In genomic region chr20:5890773-5891441, GRCh38 we compare ENCODE assay signal across 15 cellular contexts. TPM values are rescaled to one million over a fixed set of nuclear protein-coding genes. Genes with fewer than 3 reads are reported as not detected.
DNase-seq lines count a peak whose midpoint lies in the region; ATAC-seq and TF ChIP-seq lines count a peak whose summit lies in the region.
"Had no signal": no experiment of that assay in that cellular context is flagged by ENCODE, and none has a peak within 500 bp of the region (broad histone marks: within the 10 kb centered on the region; RNA-seq: fewer than 3 reads in every experiment).

No MANE protein-coding gene starts in this region.

- no peak overlapping the region for H3K4me3 Mint-ChIP-seq in activated T-cell treated with anti-CD3 and anti-CD28 coated beads, Interleukin-2, amount 50 U/mL, for 24 hours
- H3K4me3 Mint-ChIP-seq in T-helper 17 cell (no peak overlapping the region), glutamatergic neuron (ENCODE audit: unreplicated experiment) (no peak overlapping the region)
- H3K4me3 Mint-ChIP-seq: CD8-positive, alpha-beta memory T cell had no signal

- H3K9me3 Mint-ChIP-seq in activated T-cell treated with anti-CD3 and anti-CD28 coated beads, Interleukin-2, amount 50 U/mL, for 24 hours, result no peaks in the 10 kb centered on the region
- no peaks in the 10 kb centered on the region for H3K9me3 Mint-ChIP-seq in glutamatergic neuron (ENCODE audit: unreplicated experiment)
- H3K9me3 Mint-ChIP-seq: CD8-positive, alpha-beta memory T cell had no signal

- H3K27me3 Mint-ChIP-seq in activated T-cell treated with anti-CD3 and anti-CD28 coated beads, Interleukin-2, amount 50 U/mL, for 24 hours, result peaks cover 16% of the 10 kb centered on the region
- no peaks in the 10 kb centered on the region for H3K27me3 Mint-ChIP-seq in T-helper 17 cell
- H3K27me3 Mint-ChIP-seq in glutamatergic neuron (ENCODE audit: unreplicated experiment), result no peaks in the 10 kb centered on the region

- H3K4me3 ChIP-seq in parathyroid adenoma (ENCODE audit: low read depth, low read length), result no peak overlapping the region
- H3K4me3 ChIP-seq: K562 had no signal

- H3K9me3 ChIP-seq in parathyroid adenoma (ENCODE audit: control insufficient read depth, low read length) (no peaks in the 10 kb centered on the region), T-helper 17 cell (ENCODE audit: control insufficient read depth, low read length, poor library complexity, severe bottlenecking) (no peaks in the 10 kb centered on the region)

- peak; percentile 38 for DNase-seq in M059J (ENCODE audit: low read depth)
- peak; percentile 24 for DNase-seq in SK-MEL-5 (ENCODE audit: low read depth, low spot score)
- DNase-seq in activated T-cell treated with anti-CD3 and anti-CD28 coated beads, Interleukin-2, amount 50 U/mL, for 24 hours, result no peak
- no peak for DNase-seq in T-helper 17 cell
- no peak for DNase-seq in glutamatergic neuron
- DNase-seq: CD8-positive, alpha-beta memory T cell; DMS 273 treated with DMSO at 0.1 percent for 48 hours; H7; NCI-H1092; NCI-H2107; NCI-H526; SHP77 had no signal

- H3K36me3 ChIP-seq in parathyroid adenoma (ENCODE audit: control insufficient read depth, insufficient read depth, low read length), result no peaks in the 10 kb centered on the region

- H2AFZ ChIP-seq in parathyroid adenoma, result peak overlapping the region; percentile 72

- peaks cover 6% of the 10 kb centered on the region for H3K4me1 ChIP-seq in parathyroid adenoma

- in situ Hi-C loops in SK-MEL-5 (cut with HindIII; ENCODE audit: low pct_unique_long_range_greater_than_20kb, low sequenced_read_pairs), result no loop called here

- TF ChIP-seq CTCF in 22Rv1 (IDR thresholded peaks at IDR 0.05) (no peak), parathyroid adenoma (IDR thresholded peaks at IDR 0.05) (no peak), glutamatergic neuron (IDR thresholded peaks at IDR 0.05; ENCODE audit: partially characterized antibody, unreplicated experiment) (no peak)

- ATAC-seq in T-helper 17 cell, result no peak
- ATAC-seq: K562 had no signal

- H3K4me2 ChIP-seq in parathyroid adenoma (ENCODE audit: low read length), result no peak overlapping the region

- peak overlapping the region; percentile 41 for H3K27ac ChIP-seq in 22Rv1
- H3K27ac ChIP-seq in parathyroid adenoma, result peak overlapping the region; percentile 39

- no peak overlapping the region for H3K27ac Mint-ChIP-seq in activated T-cell treated with anti-CD3 and anti-CD28 coated beads, Interleukin-2, amount 50 U/mL, for 24 hours
- H3K27ac Mint-ChIP-seq in T-helper 17 cell (no peak overlapping the region), glutamatergic neuron (ENCODE audit: unreplicated experiment) (no peak overlapping the region)
- H3K27ac Mint-ChIP-seq: CD8-positive, alpha-beta memory T cell had no signal

- H3K4me1 Mint-ChIP-seq in activated T-cell treated with anti-CD3 and anti-CD28 coated beads, Interleukin-2, amount 50 U/mL, for 24 hours (ENCODE audit: low read depth), result no peaks in the 10 kb centered on the region
- no peaks in the 10 kb centered on the region for H3K4me1 Mint-ChIP-seq in T-helper 17 cell
- H3K4me1 Mint-ChIP-seq in glutamatergic neuron (ENCODE audit: low read depth, unreplicated experiment), result peaks cover 3% of the 10 kb centered on the region
- H3K4me1 Mint-ChIP-seq: CD8-positive, alpha-beta memory T cell had no signal

- H3K36me3 Mint-ChIP-seq in activated T-cell treated with anti-CD3 and anti-CD28 coated beads, Interleukin-2, amount 50 U/mL, for 24 hours (ENCODE audit: low read depth), result no peaks in the 10 kb centered on the region
- H3K36me3 Mint-ChIP-seq in T-helper 17 cell (ENCODE audit: low read depth) (no peaks in the 10 kb centered on the region), glutamatergic neuron (ENCODE audit: unreplicated experiment) (no peaks in the 10 kb centered on the region)

- H3K27me3 ChIP-seq in parathyroid adenoma (ENCODE audit: control insufficient read depth, insufficient read depth, low read length), result no peaks in the 10 kb centered on the region

- H3K9ac ChIP-seq in parathyroid adenoma, result no peak overlapping the region

- H3K79me2 ChIP-seq in parathyroid adenoma, result no peaks in the 10 kb centered on the region

RNA-seq across cellular contexts. Expression of gene CHGB, which starts 20.4 kb away (rescaled TPM):
- total RNA-seq in M059J (2014; rRNA removed; shearing (Covaris generic)), result 0.64 TPM in 1 of 2 replicates, not detected in the other
- total RNA-seq in SK-MEL-5 (2014; rRNA removed; shearing (Covaris generic)), result 4.0 and 4.9 TPM in 2 replicates
- polyA plus RNA-seq in SK-MEL-5 (2015; cell fraction: cytosol; rRNA removed), result 12.8 and 14.9 TPM in 2 replicates
- 4.6 and 5.3 TPM in 2 replicates for polyA plus RNA-seq in SK-MEL-5 (2015; cell fraction: nucleus; rRNA removed)
- total RNA-seq in T-helper 17 cell (under 1 TPM; 0.13 to 0.15 TPM), glutamatergic neuron (ENCODE audit: unreplicated experiment) (47.4 TPM)
- total RNA-seq: K562 had no signal
- polyA plus RNA-seq: CD8-positive, alpha-beta memory T cell had no signal

RNA-seq across cellular contexts. Expression of gene TRMT6, which starts 59.4 kb away (rescaled TPM):
- 31.3 and 34.2 TPM in 2 replicates for total RNA-seq in M059J (2014; rRNA removed; shearing (Covaris generic))
- 26.9 and 29.1 TPM in 2 replicates for total RNA-seq in SK-MEL-5 (2014; rRNA removed; shearing (Covaris generic))
- 25.2 and 25.9 TPM in 2 replicates for polyA plus RNA-seq in SK-MEL-5 (2015; cell fraction: cytosol; rRNA removed)
- 24.9 and 30.0 TPM in 2 replicates for polyA plus RNA-seq in SK-MEL-5 (2015; cell fraction: nucleus; rRNA removed)
- 10 to 100 TPM; 12.8 to 14.6 TPM for total RNA-seq in T-helper 17 cell
- 18.4 TPM for total RNA-seq in glutamatergic neuron (ENCODE audit: unreplicated experiment)

RNA-seq across cellular contexts. Expression of gene MCM8, which starts 59.5 kb away (rescaled TPM):
- 30.4 and 36.2 TPM in 2 replicates for total RNA-seq in M059J (2014; rRNA removed; shearing (Covaris generic))
- 25.2 and 25.5 TPM in 2 replicates for total RNA-seq in SK-MEL-5 (2014; rRNA removed; shearing (Covaris generic))
- 19.7 and 19.9 TPM in 2 replicates for polyA plus RNA-seq in SK-MEL-5 (2015; cell fraction: cytosol; rRNA removed)
- 29.4 and 33.9 TPM in 2 replicates for polyA plus RNA-seq in SK-MEL-5 (2015; cell fraction: nucleus; rRNA removed)
- 1 to 10 TPM; 2.8 to 3.4 TPM for total RNA-seq in T-helper 17 cell
- total RNA-seq in glutamatergic neuron (ENCODE audit: unreplicated experiment), result 10.1 TPM

Comparison
In these comparisons a context has a peak if more than half of its experiments do, and no peak if none do; other contexts are left out.
1. DNase-seq: peak in M059J (single experiment) and SK-MEL-5 (single experiment); none in activated T-cell treated with anti-CD3 and anti-CD28 coated beads, Interleukin-2, amount 50 U/mL, for 24 hours (single experiment), T-helper 17 cell (0 of 3) and glutamatergic neuron (single experiment).